16 cellular contexts compared by ENCODE assay signal in genomic region chr1:234953655-234954420, GRCh38.
DNase-seq lines count a peak whose midpoint lies in the region; ATAC-seq, FAIRE-seq and TF ChIP-seq lines count a peak whose summit lies in the region.
"Had no signal": no experiment of that assay in that cellular context is flagged by ENCODE, and none has a peak within 500 bp of the region (broad histone marks: within the 10 kb centered on the region; RNA-seq: fewer than 3 reads in every experiment).

No MANE protein-coding gene starts in this region.

- no peaks in the 10 kb centered on the region for H4K20me1 ChIP-seq in endothelial cell of umbilical vein (replicated peaks; ENCODE audit: control insufficient read depth, extremely low read depth, insufficient read depth, low read length)

- H3K36me3 ChIP-seq in endothelial cell of umbilical vein (ENCODE audit: control insufficient read depth in 2 of 2, extremely low read depth in 1 of 2, insufficient read depth in 2 of 2, low read length in 2 of 2) = no peaks in the 10 kb centered on the region
- no peaks in the 10 kb centered on the region for H3K36me3 ChIP-seq in sigmoid colon
- H3K36me3 ChIP-seq: gastrocnemius medialis, left lung had no signal

- TF ChIP-seq CTCF in GM12875 (IDR thresholded peaks at IDR 0.05; ENCODE audit: borderline replicate concordance, insufficient read depth, low read depth, low read length) (no peak), endothelial cell of umbilical vein (IDR thresholded peaks at IDR 0.05; ENCODE audit: extremely low read depth in 1 of 2, insufficient read depth in 1 of 2, low read depth in 1 of 2, low read length in 2 of 2) (no peak), sigmoid colon (IDR thresholded peaks at IDR 0.05) (no peak)

- 80 to 81% methylated on average over 13 of the region's 13 CpGs for WGBS in sigmoid colon, 2 donors

- no peak for TF ChIP-seq EP300 in sigmoid colon (IDR thresholded peaks at IDR 0.05)

- ATAC-seq in T-cell (replicated peaks in 1 of 4) = no peak
- ATAC-seq: gastrocnemius medialis, left lung, SK-N-SH treated with all-trans-retinoic acid at 6 μM for 48 hours had no signal

- DNase-seq in T-cell (no peak), endothelial cell of umbilical vein (ENCODE audit: low read depth, low spot score) (no peak), sigmoid colon (peak; percentile 24), germinal center (ENCODE audit: low spot score) (no peak), T1000 (lab: John Stamatoyannopoulos, UW) (no peak), NOMO-1 treated with dmso at 0.1 percent for 144 hours (lab: John Stamatoyannopoulos, UW; ENCODE audit: unreplicated experiment) (no peak)
- DNase-seq: gastrocnemius medialis; HCEC 1CT; left lung; NCI-H1436; NCI-H82; stimulated activated CD4-positive, alpha-beta T cell treated with anti-CD3 and anti-CD28 coated beads, Interleukin-1b, Interleukin-23, amount 100 ng/mL, for 48 hours; stimulated activated naive CD4-positive, alpha-beta T cell treated with Interleukin-2 at 50 U/mL for 16 hours had no signal

- peaks cover 22 to 28% (median 28%) of the 10 kb centered on the region in 3 donors for H3K4me1 Mint-ChIP-seq in T-cell

- peak; percentile 48 for FAIRE-seq in endothelial cell of umbilical vein (lab: Jason Lieb, UNC)

- no peaks in the 10 kb centered on the region for H3K36me3 Mint-ChIP-seq in T-cell

- intact Hi-C loops in endothelial cell of umbilical vein (cut with micrococcal nuclease) = loop anchor here (10.0 kb wide), 1 partner anchor 791 kb away; no protein-coding TSS in a partner anchor
- intact Hi-C loops in sigmoid colon (cut with DNase I) = no loop called here

- H3K4me2 ChIP-seq in endothelial cell of umbilical vein (ENCODE audit: insufficient read depth, low read length) = no peak overlapping the region

- BruUV-seq in endothelial cell of umbilical vein (replicated peaks; lab: Mats Ljungman, UMichigan) = no TSS peak

- H3K4me1 ChIP-seq in endothelial cell of umbilical vein (ENCODE audit: control insufficient read depth, extremely low read depth, insufficient read depth, low read length) (peaks cover 8% of the 10 kb centered on the region), sigmoid colon (peaks cover 0 to 16% (median 14%) of the 10 kb centered on the region in 4 donors)
- H3K4me1 ChIP-seq: parathyroid adenoma had no signal

- peaks cover 0 to 8% (median 6%) of the 10 kb centered on the region in 3 donors for H3K9me3 Mint-ChIP-seq in T-cell

- no peak overlapping the region for H2AFZ ChIP-seq in endothelial cell of umbilical vein (ENCODE audit: low read depth, low read length)
- H2AFZ ChIP-seq: parathyroid adenoma had no signal

- no peak overlapping the region for H3K4me3 Mint-ChIP-seq in T-cell

- H3K9me1 ChIP-seq in endothelial cell of umbilical vein (replicated peaks; ENCODE audit: control insufficient read depth, extremely low read depth, insufficient read depth, low read length) = no peaks in the 10 kb centered on the region

- H3K9me3 ChIP-seq in endothelial cell of umbilical vein (replicated peaks; ENCODE audit: control insufficient read depth, insufficient read depth, low read length) (peaks cover 1% of the 10 kb centered on the region), sigmoid colon (no peaks in the 10 kb centered on the region)
- H3K9me3 ChIP-seq: gastrocnemius medialis, left lung had no signal

- no peaks in the 10 kb centered on the region for H3K79me2 ChIP-seq in endothelial cell of umbilical vein (ENCODE audit: control insufficient read depth, insufficient read depth, low read length)
- H3K79me2 ChIP-seq: parathyroid adenoma had no signal

- no peak overlapping the region for H3K9ac ChIP-seq in endothelial cell of umbilical vein (replicated peaks; ENCODE audit: extremely low read depth, insufficient read depth, low read length)
- H3K9ac ChIP-seq: parathyroid adenoma had no signal

- H3K27me3 ChIP-seq in endothelial cell of umbilical vein (ENCODE audit: control insufficient read depth in 2 of 2, insufficient read depth in 2 of 2, low read length in 2 of 2) (no peaks in the 10 kb centered on the region), sigmoid colon (no peaks in the 10 kb centered on the region)
- H3K27me3 ChIP-seq: gastrocnemius medialis, left lung had no signal

- dilution Hi-C loops in endothelial cell of umbilical vein (cut with MboI; ENCODE audit: extremely low pct_ligation_motif_present, low sequenced_read_pairs) = no loop called here

- POLR2A ChIA-PET in T-cell (lab: Charles Lee) = no interaction called here
- POLR2A ChIA-PET in endothelial cell of umbilical vein (lab: Charles Lee) = no interaction called here

- CTCF ChIA-PET in T-cell (lab: Charles Lee) (interaction anchor here in 1 of 2 donors (1.0 kb wide), 1 partner anchor 458 kb away, joined by 3 read pairs; no protein-coding TSS in a partner anchor), endothelial cell of umbilical vein (lab: Charles Lee) (interaction anchor here (1.2 kb wide), 1 partner anchor 210 kb away, joined by 3 read pairs; no protein-coding TSS in a partner anchor)

- H3K27me3 Mint-ChIP-seq in T-cell = no peaks in the 10 kb centered on the region

- no peak for TF ChIP-seq POLR2A in endothelial cell of umbilical vein (IDR thresholded peaks at IDR 0.05; ENCODE audit: low read depth, low read length)
- no peak for TF ChIP-seq POLR2A in sigmoid colon (IDR thresholded peaks at IDR 0.05)

- H3K4me3 ChIP-seq in GM12875 (ENCODE audit: low read depth, low read length) (peak overlapping the region; percentile 3), endothelial cell of umbilical vein (replicated peaks in 1 of 3; ENCODE audit: insufficient read depth in 1 of 3, low read depth in 1 of 3, low read length in 3 of 3) (no peak overlapping the region), sigmoid colon (no peak overlapping the region)
- H3K4me3 ChIP-seq: gastrocnemius medialis, left lung had no signal

- H3K27ac ChIP-seq in endothelial cell of umbilical vein (ENCODE audit: insufficient read depth, low read depth, low read length) = no peak overlapping the region
- peak overlapping the region in 1 of 4 donors; percentile 68 for H3K27ac ChIP-seq in sigmoid colon

- peak overlapping the region; percentile 9 to 29 for H3K27ac Mint-ChIP-seq in T-cell

TF ChIP-seq in endothelial cell of umbilical vein, 7 proteins besides CTCF, POLR2A, EP300 and RAD21:
- TF ChIP-seq GATA2 (IDR thresholded peaks at IDR 0.05; ENCODE audit: insufficient read depth, insufficient read length, low read depth, low read length) (no peak), MYC (IDR thresholded peaks at IDR 0.05; ENCODE audit: low read depth, low read length) (no peak), JUN (IDR thresholded peaks at IDR 0.05; ENCODE audit: borderline replicate concordance, insufficient read depth, insufficient read length, low read depth) (no peak), POLR2AphosphoS5 (IDR thresholded peaks at IDR 0.05; ENCODE audit: insufficient read depth, low read depth, low read length) (no peak), FOS (IDR thresholded peaks at IDR 0.05; ENCODE audit: borderline replicate concordance, insufficient read depth, low read length) (no peak), EZH2 (IDR thresholded peaks at IDR 0.05; ENCODE audit: borderline replicate concordance, low read depth, low read length, severe bottlenecking) (no peak)
TF ChIP-seq in endothelial cell of umbilical vein: peak in this region for 0.
